Comparison of ENCODE assay signal across 4 cellular contexts in the genomic region with DNA sequence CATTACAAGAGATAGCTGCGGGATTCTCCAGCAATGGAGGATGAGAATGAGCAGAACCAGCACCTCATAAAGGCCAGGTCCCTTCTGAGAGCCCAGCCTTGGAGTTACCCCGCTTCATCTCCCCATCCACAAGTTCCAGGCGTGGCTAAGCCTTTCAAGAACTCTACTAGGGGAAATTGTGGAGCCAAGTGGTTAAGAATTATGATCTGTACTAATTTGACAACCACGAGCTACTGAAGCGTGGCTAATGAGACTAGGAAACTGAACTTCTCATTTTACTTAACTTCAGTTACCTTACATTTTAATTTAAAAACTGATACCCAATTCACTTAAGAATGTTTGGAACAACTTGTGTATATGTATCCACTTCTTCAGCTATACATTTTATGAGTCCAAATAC.
"Had no signal": no experiment of that assay in that cellular context is flagged by ENCODE, and none has a peak within 500 bp of the region (broad histone marks: within the 10 kb centered on the region; RNA-seq: fewer than 3 reads in every experiment).

No MANE protein-coding gene starts in this region.

- DNase-seq: IMR-90 had no signal

- H3K27ac ChIP-seq: HL-60 had no signal

- H3K4me3 ChIP-seq: K562 had no signal

- FAIRE-seq: HepG2, K562 had no signal
